Comparison of ENCODE assay signal across 11 cellular contexts in genomic region chr2:27888790-27889189, GRCh38. TPM values are rescaled to one million over a fixed set of nuclear protein-coding genes. Genes with fewer than 3 reads are reported as not detected.
DNase-seq lines count a peak whose midpoint lies in the region; ATAC-seq and TF ChIP-seq lines count a peak whose summit lies in the region.
"Had no signal": no experiment of that assay in that cellular context is flagged by ENCODE, and none has a peak within 500 bp of the region (broad histone marks: within the 10 kb centered on the region; RNA-seq: fewer than 3 reads in every experiment).

No MANE protein-coding gene starts in this region.

- H3K4me1 Mint-ChIP-seq in activated CD4-positive, alpha-beta memory T cell treated with anti-CD3 and anti-CD28 coated beads for 36 hours (ENCODE audit: low read depth), result peaks cover 49% of the 10 kb centered on the region
- H3K4me1 Mint-ChIP-seq in activated CD4-positive, alpha-beta memory T cell treated with anti-CD3 and anti-CD28 coated beads, Interleukin-2, amount 10 ng/mL, durations not matched to agents 7 days and 5 days, result peaks cover 50% of the 10 kb centered on the region
- peaks cover 48% of the 10 kb centered on the region for H3K4me1 Mint-ChIP-seq in activated T-helper 1 cell treated with anti-CD3 and anti-CD28 coated beads, Interleukin-12 subunit alpha, Interleukin-12 subunit beta, Interleukin-2, Interleukin-4 antibody, amounts not matched to agents 30 ng/mL and 10 ng/mL and 1 ng/mL, durations not matched to agents 14 hours and 24 hours and 36 hours (ENCODE audit: low read depth)
- H3K4me1 Mint-ChIP-seq in stimulated activated naive CD8-positive, alpha-beta T cell treated with anti-CD3 and anti-CD28 coated beads, Interleukin-15, amount 100 ng/mL, for 72 hours, result peaks cover 49% of the 10 kb centered on the region

- CTCF ChIA-PET in activated CD4-positive, alpha-beta memory T cell treated with anti-CD3 and anti-CD28 coated beads for 36 hours (lab: Charles Lee), result interaction anchor here (0.9 to 1.2 kb wide), 3 partner anchors 13 to 185 kb away, joined by 3 read pairs; no protein-coding TSS in a partner anchor
- CTCF ChIA-PET in activated CD4-positive, alpha-beta memory T cell treated with anti-CD3 and anti-CD28 coated beads, Interleukin-2, amount 10 ng/mL, durations not matched to agents 7 days and 5 days (lab: Charles Lee), result no interaction called here

- POLR2A ChIA-PET in activated CD4-positive, alpha-beta memory T cell treated with anti-CD3 and anti-CD28 coated beads for 36 hours (lab: Charles Lee), result interaction anchor here (2.3 to 5.2 kb wide), 3 partner anchors 13 to 502 kb away, joined by 8 to 20 read pairs (median 13); no protein-coding TSS in a partner anchor
- POLR2A ChIA-PET in activated CD4-positive, alpha-beta memory T cell treated with anti-CD3 and anti-CD28 coated beads, Interleukin-2, amount 10 ng/mL, durations not matched to agents 7 days and 5 days (lab: Charles Lee), result interaction anchor here (0.9 to 3.7 kb wide), 2 partner anchors 71 to 225 kb away, joined by 3 to 19 read pairs; partner anchors contain the start of genes SLC4A1AP and SUPT7L

- 56% methylated on average over 3 of the region's 3 CpGs for WGBS in prostate gland

- no peak for ATAC-seq in stimulated activated naive CD8-positive, alpha-beta T cell treated with anti-CD3 and anti-CD28 coated beads, Interleukin-15, amount 100 ng/mL, for 72 hours
- ATAC-seq in HG02588 (IDR thresholded peaks at IDR 0.05; ENCODE audit: unreplicated experiment), result no peak
- ATAC-seq: body of pancreas had no signal

- no peaks in the 10 kb centered on the region for H3K4me1 ChIP-seq in prostate gland (replicated peaks)

- intact Hi-C loops in activated CD4-positive, alpha-beta memory T cell treated with anti-CD3 and anti-CD28 coated beads for 36 hours (cut with micrococcal nuclease), result no loop called here
- intact Hi-C loops in activated T-helper 1 cell treated with anti-CD3 and anti-CD28 coated beads, Interleukin-12 subunit alpha, Interleukin-12 subunit beta, Interleukin-2, Interleukin-4 antibody, amounts not matched to agents 30 ng/mL and 10 ng/mL and 1 ng/mL, durations not matched to agents 14 hours and 24 hours and 36 hours (cut with micrococcal nuclease), result no loop called here
- intact Hi-C loops in prostate gland (cut with DNase I), result no loop called here

- peak overlapping the region; percentile 98 for H3K4me3 Mint-ChIP-seq in activated CD4-positive, alpha-beta memory T cell treated with anti-CD3 and anti-CD28 coated beads for 36 hours
- no peak overlapping the region for H3K4me3 Mint-ChIP-seq in activated CD4-positive, alpha-beta memory T cell treated with anti-CD3 and anti-CD28 coated beads, Interleukin-2, amount 10 ng/mL, durations not matched to agents 7 days and 5 days
- peak overlapping the region; percentile 13 for H3K4me3 Mint-ChIP-seq in activated T-helper 1 cell treated with anti-CD3 and anti-CD28 coated beads, Interleukin-12 subunit alpha, Interleukin-12 subunit beta, Interleukin-2, Interleukin-4 antibody, amounts not matched to agents 30 ng/mL and 10 ng/mL and 1 ng/mL, durations not matched to agents 14 hours and 24 hours and 36 hours
- peak overlapping the region; percentile 13 to 18 for H3K4me3 Mint-ChIP-seq in stimulated activated naive CD8-positive, alpha-beta T cell treated with anti-CD3 and anti-CD28 coated beads, Interleukin-15, amount 100 ng/mL, for 72 hours

- H3K9me3 Mint-ChIP-seq in activated CD4-positive, alpha-beta memory T cell treated with anti-CD3 and anti-CD28 coated beads for 36 hours, result peaks cover 2% of the 10 kb centered on the region
- H3K9me3 Mint-ChIP-seq in activated CD4-positive, alpha-beta memory T cell treated with anti-CD3 and anti-CD28 coated beads, Interleukin-2, amount 10 ng/mL, durations not matched to agents 7 days and 5 days, result no peaks in the 10 kb centered on the region
- H3K9me3 Mint-ChIP-seq in activated T-helper 1 cell treated with anti-CD3 and anti-CD28 coated beads, Interleukin-12 subunit alpha, Interleukin-12 subunit beta, Interleukin-2, Interleukin-4 antibody, amounts not matched to agents 30 ng/mL and 10 ng/mL and 1 ng/mL, durations not matched to agents 14 hours and 24 hours and 36 hours, result no peaks in the 10 kb centered on the region
- no peaks in the 10 kb centered on the region for H3K9me3 Mint-ChIP-seq in stimulated activated naive CD8-positive, alpha-beta T cell treated with anti-CD3 and anti-CD28 coated beads, Interleukin-15, amount 100 ng/mL, for 72 hours

- no peak overlapping the region for H3K4me3 ChIP-seq in prostate gland

- H3K36me3 ChIP-seq in prostate gland, result no peaks in the 10 kb centered on the region

- no peaks in the 10 kb centered on the region for H3K9me3 ChIP-seq in prostate gland
- H3K9me3 ChIP-seq: body of pancreas had no signal

- DNase-seq in activated CD4-positive, alpha-beta memory T cell treated with anti-CD3 and anti-CD28 coated beads for 36 hours, result no peak
- no peak for DNase-seq in activated CD4-positive, alpha-beta memory T cell treated with anti-CD3 and anti-CD28 coated beads, Interleukin-2, amount 10 ng/mL, durations not matched to agents 7 days and 5 days
- DNase-seq in activated T-helper 1 cell treated with anti-CD3 and anti-CD28 coated beads, Interleukin-12 subunit alpha, Interleukin-12 subunit beta, Interleukin-2, Interleukin-4 antibody, amounts not matched to agents 30 ng/mL and 10 ng/mL and 1 ng/mL, durations not matched to agents 14 hours and 24 hours and 36 hours (ENCODE audit: low spot score), result no peak
- DNase-seq in hepatic stellate cell (ENCODE audit: low spot score), result peak; percentile 29
- DNase-seq in stimulated activated naive CD8-positive, alpha-beta T cell treated with anti-CD3 and anti-CD28 coated beads, Interleukin-15, amount 100 ng/mL, for 72 hours, result no peak
- DNase-seq in prostate gland (ENCODE audit: low spot score), result no peak
- DNase-seq in foreskin melanocyte, result no peak
- DNase-seq: body of pancreas; NCI-H524; stimulated activated CD4-positive, alpha-beta T cell treated with anti-CD3 and anti-CD28 coated beads, Interleukin-1b, Interleukin-23, amount 100 ng/mL, for 48 hours had no signal

- peak overlapping the region in 1 of 2 donors; percentile 20 for H3K27ac ChIP-seq in prostate gland

- H3K27ac Mint-ChIP-seq in activated CD4-positive, alpha-beta memory T cell treated with anti-CD3 and anti-CD28 coated beads for 36 hours, result peak overlapping the region; percentile 0
- no peak overlapping the region for H3K27ac Mint-ChIP-seq in activated CD4-positive, alpha-beta memory T cell treated with anti-CD3 and anti-CD28 coated beads, Interleukin-2, amount 10 ng/mL, durations not matched to agents 7 days and 5 days
- no peak overlapping the region for H3K27ac Mint-ChIP-seq in activated T-helper 1 cell treated with anti-CD3 and anti-CD28 coated beads, Interleukin-12 subunit alpha, Interleukin-12 subunit beta, Interleukin-2, Interleukin-4 antibody, amounts not matched to agents 30 ng/mL and 10 ng/mL and 1 ng/mL, durations not matched to agents 14 hours and 24 hours and 36 hours
- H3K27ac Mint-ChIP-seq in stimulated activated naive CD8-positive, alpha-beta T cell treated with anti-CD3 and anti-CD28 coated beads, Interleukin-15, amount 100 ng/mL, for 72 hours, result no peak overlapping the region

- TF ChIP-seq POLR2A in prostate gland (IDR thresholded peaks at IDR 0.05), result no peak

- no peaks in the 10 kb centered on the region for H3K27me3 ChIP-seq in prostate gland (replicated peaks; ENCODE audit: insufficient read depth)
- H3K27me3 ChIP-seq: body of pancreas had no signal

- H3K36me3 Mint-ChIP-seq in activated CD4-positive, alpha-beta memory T cell treated with anti-CD3 and anti-CD28 coated beads for 36 hours, result peaks cover 17% of the 10 kb centered on the region
- peaks cover 10% of the 10 kb centered on the region for H3K36me3 Mint-ChIP-seq in activated CD4-positive, alpha-beta memory T cell treated with anti-CD3 and anti-CD28 coated beads, Interleukin-2, amount 10 ng/mL, durations not matched to agents 7 days and 5 days (ENCODE audit: low read depth)
- H3K36me3 Mint-ChIP-seq in activated T-helper 1 cell treated with anti-CD3 and anti-CD28 coated beads, Interleukin-12 subunit alpha, Interleukin-12 subunit beta, Interleukin-2, Interleukin-4 antibody, amounts not matched to agents 30 ng/mL and 10 ng/mL and 1 ng/mL, durations not matched to agents 14 hours and 24 hours and 36 hours (ENCODE audit: low read depth), result peaks cover 6% of the 10 kb centered on the region

- H3K27me3 Mint-ChIP-seq in activated CD4-positive, alpha-beta memory T cell treated with anti-CD3 and anti-CD28 coated beads for 36 hours, result peaks cover 3% of the 10 kb centered on the region
- no peaks in the 10 kb centered on the region for H3K27me3 Mint-ChIP-seq in activated CD4-positive, alpha-beta memory T cell treated with anti-CD3 and anti-CD28 coated beads, Interleukin-2, amount 10 ng/mL, durations not matched to agents 7 days and 5 days
- H3K27me3 Mint-ChIP-seq in activated T-helper 1 cell treated with anti-CD3 and anti-CD28 coated beads, Interleukin-12 subunit alpha, Interleukin-12 subunit beta, Interleukin-2, Interleukin-4 antibody, amounts not matched to agents 30 ng/mL and 10 ng/mL and 1 ng/mL, durations not matched to agents 14 hours and 24 hours and 36 hours (ENCODE audit: insufficient read depth), result no peaks in the 10 kb centered on the region
- no peaks in the 10 kb centered on the region for H3K27me3 Mint-ChIP-seq in stimulated activated naive CD8-positive, alpha-beta T cell treated with anti-CD3 and anti-CD28 coated beads, Interleukin-15, amount 100 ng/mL, for 72 hours

- no peak for TF ChIP-seq CTCF in prostate gland (IDR thresholded peaks at IDR 0.05)

RNA-seq across cellular contexts. Expression of gene RBKS, which starts 1.4 kb away (rescaled TPM):
- 1 to 10 TPM; 9.2 to 9.7 TPM for total RNA-seq in activated CD4-positive, alpha-beta memory T cell treated with anti-CD3 and anti-CD28 coated beads for 36 hours
- 1 to 10 TPM; 2.2 to 2.8 TPM for total RNA-seq in activated CD4-positive, alpha-beta memory T cell treated with anti-CD3 and anti-CD28 coated beads, Interleukin-2, amount 10 ng/mL, durations not matched to agents 7 days and 5 days
- total RNA-seq in activated T-helper 1 cell treated with anti-CD3 and anti-CD28 coated beads, Interleukin-12 subunit alpha, Interleukin-12 subunit beta, Interleukin-2, Interleukin-4 antibody, amounts not matched to agents 30 ng/mL and 10 ng/mL and 1 ng/mL, durations not matched to agents 14 hours and 24 hours and 36 hours, result 0.76 and 0.83 TPM in 2 replicates
- total RNA-seq in prostate gland, result 1 to 10 TPM; 1.6 to 1.8 TPM

RNA-seq across cellular contexts. Expression of gene BABAM2, which starts 1.7 kb away (rescaled TPM):
- total RNA-seq in activated CD4-positive, alpha-beta memory T cell treated with anti-CD3 and anti-CD28 coated beads for 36 hours, result 10 to 100 TPM; 72.3 to 76.6 TPM
- total RNA-seq in activated CD4-positive, alpha-beta memory T cell treated with anti-CD3 and anti-CD28 coated beads, Interleukin-2, amount 10 ng/mL, durations not matched to agents 7 days and 5 days, result 10 to 100 TPM; 51.4 to 56.6 TPM
- total RNA-seq in activated T-helper 1 cell treated with anti-CD3 and anti-CD28 coated beads, Interleukin-12 subunit alpha, Interleukin-12 subunit beta, Interleukin-2, Interleukin-4 antibody, amounts not matched to agents 30 ng/mL and 10 ng/mL and 1 ng/mL, durations not matched to agents 14 hours and 24 hours and 36 hours, result 46.3 and 46.6 TPM in 2 replicates
- total RNA-seq in prostate gland, result 10 to 100 TPM; 35.8 to 37.3 TPM
